ENCODE assay signal across 1 cellular context in the genomic region with DNA sequence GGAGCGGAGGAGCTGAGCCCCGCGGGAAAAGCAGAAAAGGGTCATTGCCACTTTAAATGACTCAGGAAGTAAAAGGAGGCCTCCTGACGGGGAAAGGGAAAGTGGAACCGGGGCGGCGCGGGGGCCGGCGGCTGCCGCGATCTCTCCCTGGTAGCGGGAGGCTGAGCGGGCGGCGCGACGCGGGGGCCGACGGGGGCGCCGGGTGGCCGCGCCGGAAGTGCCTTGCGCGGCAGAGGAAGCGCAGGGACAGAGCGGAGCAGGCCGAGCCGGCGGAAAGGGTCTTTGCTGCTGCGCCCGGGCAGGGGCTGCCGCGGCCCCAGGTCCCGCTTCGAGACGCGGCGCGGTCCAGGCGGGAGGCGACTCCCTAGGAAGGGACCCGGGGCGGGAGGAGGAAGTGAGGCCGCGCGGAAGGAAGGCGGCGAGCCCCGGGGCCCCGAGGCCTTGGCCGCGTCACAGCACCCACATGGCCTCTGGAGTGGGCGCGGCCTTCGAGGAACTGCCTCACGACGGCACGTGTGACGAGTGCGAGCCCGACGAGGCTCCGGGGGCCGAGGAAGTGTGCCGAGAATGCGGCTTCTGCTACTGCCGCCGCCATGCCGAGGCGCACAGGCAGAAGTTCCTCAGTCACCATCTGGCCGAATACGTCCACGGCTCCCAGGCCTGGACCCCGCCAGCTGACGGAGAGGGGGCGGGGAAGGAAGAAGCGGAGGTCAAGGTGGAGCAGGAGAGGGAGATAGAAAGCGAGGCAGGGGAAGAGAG.
TF ChIP-seq lines count a peak whose summit lies in the region.

A gene with protein sequence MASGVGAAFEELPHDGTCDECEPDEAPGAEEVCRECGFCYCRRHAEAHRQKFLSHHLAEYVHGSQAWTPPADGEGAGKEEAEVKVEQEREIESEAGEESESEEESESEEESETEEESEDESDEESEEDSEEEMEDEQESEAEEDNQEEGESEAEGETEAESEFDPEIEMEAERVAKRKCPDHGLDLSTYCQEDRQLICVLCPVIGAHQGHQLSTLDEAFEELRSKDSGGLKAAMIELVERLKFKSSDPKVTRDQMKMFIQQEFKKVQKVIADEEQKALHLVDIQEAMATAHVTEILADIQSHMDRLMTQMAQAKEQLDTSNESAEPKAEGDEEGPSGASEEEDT (plus strand): TSS at position 127 of the 759 bp plus-strand sequence. CDS start 337 bp downstream, at position 464.

TF ChIP-seq in HepG2, 621 proteins besides CTCF, POLR2A, EP300 and RAD21 (continued from another document and continues in another):
- no peak for TF ChIP-seq HCFC1 (IDR thresholded peaks at IDR 0.05; ENCODE audit: low read depth, low read length)
- TF ChIP-seq, protein P1, sequence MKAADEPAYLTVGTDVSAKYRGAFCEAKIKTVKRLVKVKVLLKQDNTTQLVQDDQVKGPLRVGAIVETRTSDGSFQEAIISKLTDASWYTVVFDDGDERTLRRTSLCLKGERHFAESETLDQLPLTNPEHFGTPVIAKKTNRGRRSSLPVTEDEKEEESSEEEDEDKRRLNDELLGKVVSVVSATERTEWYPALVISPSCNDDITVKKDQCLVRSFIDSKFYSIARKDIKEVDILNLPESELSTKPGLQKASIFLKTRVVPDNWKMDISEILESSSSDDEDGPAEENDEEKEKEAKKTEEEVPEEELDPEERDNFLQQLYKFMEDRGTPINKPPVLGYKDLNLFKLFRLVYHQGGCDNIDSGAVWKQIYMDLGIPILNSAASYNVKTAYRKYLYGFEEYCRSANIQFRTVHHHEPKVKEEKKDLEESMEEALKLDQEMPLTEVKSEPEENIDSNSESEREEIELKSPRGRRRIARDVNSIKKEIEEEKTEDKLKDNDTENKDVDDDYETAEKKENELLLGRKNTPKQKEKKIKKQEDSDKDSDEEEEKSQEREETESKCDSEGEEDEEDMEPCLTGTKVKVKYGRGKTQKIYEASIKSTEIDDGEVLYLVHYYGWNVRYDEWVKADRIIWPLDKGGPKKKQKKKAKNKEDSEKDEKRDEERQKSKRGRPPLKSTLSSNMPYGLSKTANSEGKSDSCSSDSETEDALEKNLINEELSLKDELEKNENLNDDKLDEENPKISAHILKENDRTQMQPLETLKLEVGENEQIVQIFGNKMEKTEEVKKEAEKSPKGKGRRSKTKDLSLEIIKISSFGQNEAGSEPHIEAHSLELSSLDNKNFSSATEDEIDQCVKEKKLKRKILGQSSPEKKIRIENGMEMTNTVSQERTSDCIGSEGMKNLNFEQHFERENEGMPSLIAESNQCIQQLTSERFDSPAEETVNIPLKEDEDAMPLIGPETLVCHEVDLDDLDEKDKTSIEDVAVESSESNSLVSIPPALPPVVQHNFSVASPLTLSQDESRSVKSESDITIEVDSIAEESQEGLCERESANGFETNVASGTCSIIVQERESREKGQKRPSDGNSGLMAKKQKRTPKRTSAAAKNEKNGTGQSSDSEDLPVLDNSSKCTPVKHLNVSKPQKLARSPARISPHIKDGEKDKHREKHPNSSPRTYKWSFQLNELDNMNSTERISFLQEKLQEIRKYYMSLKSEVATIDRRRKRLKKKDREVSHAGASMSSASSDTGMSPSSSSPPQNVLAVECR (CRISPR knock-in tag; IDR thresholded peaks at IDR 0.05; ENCODE audit: borderline replicate concordance): peak; percentile 51; the same call in 1 of the 2 replicates
- TF ChIP-seq, protein P2, sequence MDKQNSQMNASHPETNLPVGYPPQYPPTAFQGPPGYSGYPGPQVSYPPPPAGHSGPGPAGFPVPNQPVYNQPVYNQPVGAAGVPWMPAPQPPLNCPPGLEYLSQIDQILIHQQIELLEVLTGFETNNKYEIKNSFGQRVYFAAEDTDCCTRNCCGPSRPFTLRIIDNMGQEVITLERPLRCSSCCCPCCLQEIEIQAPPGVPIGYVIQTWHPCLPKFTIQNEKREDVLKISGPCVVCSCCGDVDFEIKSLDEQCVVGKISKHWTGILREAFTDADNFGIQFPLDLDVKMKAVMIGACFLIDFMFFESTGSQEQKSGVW (CRISPR knock-in tag; IDR thresholded peaks at IDR 0.05; ENCODE audit: borderline replicate concordance): 0 out of 2 replicates have a peak, but pooled peaks have one; percentile 84
- TF ChIP-seq SMAD1 (CRISPR knock-in tag; IDR thresholded peaks at IDR 0.05; ENCODE audit: borderline replicate concordance, low read depth): peak; percentile 77
- TF ChIP-seq SMAD3 (CRISPR knock-in tag; IDR thresholded peaks at IDR 0.05): 0 out of 2 replicates have a peak, but pooled peaks have one; percentile 55
- TF ChIP-seq JDP2 (CRISPR knock-in tag; IDR thresholded peaks at IDR 0.05; ENCODE audit: borderline replicate concordance): peak; percentile 78
- TF ChIP-seq ZBTB20 (CRISPR knock-in tag; IDR thresholded peaks at IDR 0.05; ENCODE audit: borderline replicate concordance, low read depth): peak; percentile 84; the same call in 1 of the 2 replicates
- TF ChIP-seq, protein P3, sequence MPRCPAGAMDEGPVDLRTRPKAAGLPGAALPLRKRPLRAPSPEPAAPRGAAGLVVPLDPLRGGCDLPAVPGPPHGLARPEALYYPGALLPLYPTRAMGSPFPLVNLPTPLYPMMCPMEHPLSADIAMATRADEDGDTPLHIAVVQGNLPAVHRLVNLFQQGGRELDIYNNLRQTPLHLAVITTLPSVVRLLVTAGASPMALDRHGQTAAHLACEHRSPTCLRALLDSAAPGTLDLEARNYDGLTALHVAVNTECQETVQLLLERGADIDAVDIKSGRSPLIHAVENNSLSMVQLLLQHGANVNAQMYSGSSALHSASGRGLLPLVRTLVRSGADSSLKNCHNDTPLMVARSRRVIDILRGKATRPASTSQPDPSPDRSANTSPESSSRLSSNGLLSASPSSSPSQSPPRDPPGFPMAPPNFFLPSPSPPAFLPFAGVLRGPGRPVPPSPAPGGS (CRISPR knock-in tag; IDR thresholded peaks at IDR 0.05): peak; percentile 99
- peak; percentile 95 for TF ChIP-seq MTF1 (CRISPR knock-in tag; IDR thresholded peaks at IDR 0.05)
- TF ChIP-seq ZBTB7B (CRISPR knock-in tag; IDR thresholded peaks at IDR 0.05): peak; percentile 76; the same call in 1 of the 2 replicates
- no peak for TF ChIP-seq ZFP1 (CRISPR knock-in tag; IDR thresholded peaks at IDR 0.05)
- TF ChIP-seq ZNF367 (CRISPR knock-in tag; IDR thresholded peaks at IDR 0.05; ENCODE audit: borderline replicate concordance): peak; percentile 96
- peak; percentile 80 for TF ChIP-seq KMT2B (CRISPR knock-in tag; IDR thresholded peaks at IDR 0.05)
- TF ChIP-seq ZNF567 (CRISPR knock-in tag; IDR thresholded peaks at IDR 0.05; ENCODE audit: borderline replicate concordance): peak; percentile 80
- TF ChIP-seq, protein P4, sequence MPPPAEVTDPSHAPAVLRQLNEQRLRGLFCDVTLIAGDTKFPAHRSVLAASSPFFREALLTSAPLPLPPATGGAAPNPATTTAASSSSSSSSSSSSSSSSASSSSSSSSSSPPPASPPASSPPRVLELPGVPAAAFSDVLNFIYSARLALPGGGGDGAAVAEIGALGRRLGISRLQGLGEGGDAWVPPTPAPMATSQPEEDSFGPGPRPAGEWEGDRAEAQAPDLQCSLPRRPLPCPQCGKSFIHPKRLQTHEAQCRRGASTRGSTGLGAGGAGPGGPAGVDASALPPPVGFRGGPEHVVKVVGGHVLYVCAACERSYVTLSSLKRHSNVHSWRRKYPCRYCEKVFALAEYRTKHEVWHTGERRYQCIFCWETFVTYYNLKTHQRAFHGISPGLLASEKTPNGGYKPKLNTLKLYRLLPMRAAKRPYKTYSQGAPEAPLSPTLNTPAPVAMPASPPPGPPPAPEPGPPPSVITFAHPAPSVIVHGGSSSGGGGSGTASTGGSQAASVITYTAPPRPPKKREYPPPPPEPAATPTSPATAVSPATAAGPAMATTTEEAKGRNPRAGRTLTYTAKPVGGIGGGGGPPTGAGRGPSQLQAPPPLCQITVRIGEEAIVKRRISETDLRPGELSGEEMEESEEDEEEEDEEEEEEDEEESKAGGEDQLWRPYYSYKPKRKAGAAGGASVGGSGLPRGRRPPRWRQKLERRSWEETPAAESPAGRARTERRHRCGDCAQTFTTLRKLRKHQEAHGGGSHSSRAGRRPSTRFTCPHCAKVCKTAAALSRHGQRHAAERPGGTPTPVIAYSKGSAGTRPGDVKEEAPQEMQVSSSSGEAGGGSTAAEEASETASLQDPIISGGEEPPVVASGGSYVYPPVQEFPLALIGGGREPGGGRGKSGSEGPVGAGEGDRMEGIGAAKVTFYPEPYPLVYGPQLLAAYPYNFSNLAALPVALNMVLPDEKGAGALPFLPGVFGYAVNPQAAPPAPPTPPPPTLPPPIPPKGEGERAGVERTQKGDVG (CRISPR knock-in tag; IDR thresholded peaks at IDR 0.05; ENCODE audit: borderline replicate concordance): peak; percentile 87; the same call in 1 of the 2 replicates
- peak; percentile 98 for TF ChIP-seq ZNF75D (CRISPR knock-in tag; IDR thresholded peaks at IDR 0.05; ENCODE audit: borderline replicate concordance)
- peak; percentile 97 for TF ChIP-seq NFE2L1 (CRISPR knock-in tag; IDR thresholded peaks at IDR 0.05; ENCODE audit: borderline replicate concordance)
- TF ChIP-seq, protein P5, sequence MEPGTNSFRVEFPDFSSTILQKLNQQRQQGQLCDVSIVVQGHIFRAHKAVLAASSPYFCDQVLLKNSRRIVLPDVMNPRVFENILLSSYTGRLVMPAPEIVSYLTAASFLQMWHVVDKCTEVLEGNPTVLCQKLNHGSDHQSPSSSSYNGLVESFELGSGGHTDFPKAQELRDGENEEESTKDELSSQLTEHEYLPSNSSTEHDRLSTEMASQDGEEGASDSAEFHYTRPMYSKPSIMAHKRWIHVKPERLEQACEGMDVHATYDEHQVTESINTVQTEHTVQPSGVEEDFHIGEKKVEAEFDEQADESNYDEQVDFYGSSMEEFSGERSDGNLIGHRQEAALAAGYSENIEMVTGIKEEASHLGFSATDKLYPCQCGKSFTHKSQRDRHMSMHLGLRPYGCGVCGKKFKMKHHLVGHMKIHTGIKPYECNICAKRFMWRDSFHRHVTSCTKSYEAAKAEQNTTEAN (CRISPR knock-in tag; conservative IDR thresholded peaks at IDR 0.05): peak; percentile 86
- TF ChIP-seq, protein P6, sequence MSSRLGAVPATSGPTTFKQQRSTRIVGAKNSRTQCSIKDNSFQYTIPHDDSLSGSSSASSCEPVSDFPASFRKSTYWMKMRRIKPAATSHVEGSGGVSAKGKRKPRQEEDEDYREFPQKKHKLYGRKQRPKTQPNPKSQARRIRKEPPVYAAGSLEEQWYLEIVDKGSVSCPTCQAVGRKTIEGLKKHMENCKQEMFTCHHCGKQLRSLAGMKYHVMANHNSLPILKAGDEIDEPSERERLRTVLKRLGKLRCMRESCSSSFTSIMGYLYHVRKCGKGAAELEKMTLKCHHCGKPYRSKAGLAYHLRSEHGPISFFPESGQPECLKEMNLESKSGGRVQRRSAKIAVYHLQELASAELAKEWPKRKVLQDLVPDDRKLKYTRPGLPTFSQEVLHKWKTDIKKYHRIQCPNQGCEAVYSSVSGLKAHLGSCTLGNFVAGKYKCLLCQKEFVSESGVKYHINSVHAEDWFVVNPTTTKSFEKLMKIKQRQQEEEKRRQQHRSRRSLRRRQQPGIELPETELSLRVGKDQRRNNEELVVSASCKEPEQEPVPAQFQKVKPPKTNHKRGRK (CRISPR knock-in tag; IDR thresholded peaks at IDR 0.05): peak; percentile 86; the same call in 1 of the 2 replicates
- TF ChIP-seq PAX8 (CRISPR knock-in tag; IDR thresholded peaks at IDR 0.05; ENCODE audit: borderline replicate concordance): peak; percentile 96; the same call in 1 of the 2 replicates
- peak; percentile 99 for TF ChIP-seq ZNF225 (CRISPR knock-in tag; IDR thresholded peaks at IDR 0.05)
- TF ChIP-seq ZMYM2 (CRISPR knock-in tag; IDR thresholded peaks at IDR 0.05): peak; percentile 89
- peak; percentile 100 for TF ChIP-seq ZNF547 (CRISPR knock-in tag; IDR thresholded peaks at IDR 0.05)
- TF ChIP-seq KDM4B (CRISPR knock-in tag; IDR thresholded peaks at IDR 0.05): no peak
- TF ChIP-seq, protein P7, sequence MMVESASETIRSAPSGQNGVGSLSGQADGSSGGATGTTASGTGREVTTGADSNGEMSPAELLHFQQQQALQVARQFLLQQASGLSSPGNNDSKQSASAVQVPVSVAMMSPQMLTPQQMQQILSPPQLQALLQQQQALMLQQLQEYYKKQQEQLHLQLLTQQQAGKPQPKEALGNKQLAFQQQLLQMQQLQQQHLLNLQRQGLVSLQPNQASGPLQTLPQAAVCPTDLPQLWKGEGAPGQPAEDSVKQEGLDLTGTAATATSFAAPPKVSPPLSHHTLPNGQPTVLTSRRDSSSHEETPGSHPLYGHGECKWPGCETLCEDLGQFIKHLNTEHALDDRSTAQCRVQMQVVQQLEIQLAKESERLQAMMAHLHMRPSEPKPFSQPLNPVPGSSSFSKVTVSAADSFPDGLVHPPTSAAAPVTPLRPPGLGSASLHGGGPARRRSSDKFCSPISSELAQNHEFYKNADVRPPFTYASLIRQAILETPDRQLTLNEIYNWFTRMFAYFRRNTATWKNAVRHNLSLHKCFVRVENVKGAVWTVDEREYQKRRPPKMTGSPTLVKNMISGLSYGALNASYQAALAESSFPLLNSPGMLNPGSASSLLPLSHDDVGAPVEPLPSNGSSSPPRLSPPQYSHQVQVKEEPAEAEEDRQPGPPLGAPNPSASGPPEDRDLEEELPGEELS (CRISPR knock-in tag; IDR thresholded peaks at IDR 0.05): peak; percentile 37; the same call in 1 of the 2 replicates
- no peak for TF ChIP-seq ARNT (IDR thresholded peaks at IDR 0.05)
- TF ChIP-seq NFE2L2 (IDR thresholded peaks at IDR 0.05; ENCODE audit: low read length): no peak; the same call in 1 of the 2 replicates
- TF ChIP-seq TBL1XR1 (IDR thresholded peaks at IDR 0.05; ENCODE audit: borderline replicate concordance, low read length, partially characterized antibody): no peak
- 0 out of 2 replicates have a peak, but pooled peaks have one; percentile 52 for TF ChIP-seq PPARG (CRISPR knock-in tag; conservative IDR thresholded peaks at IDR 0.05)
- no peak; the same call in 1 of the 2 replicates for TF ChIP-seq POLR2AphosphoS5 (IDR thresholded peaks at IDR 0.05; ENCODE audit: low read depth, low read length)
